In genomic region chr10:130193493-130194193, GRCh38 we compare ENCODE assay signal across 25 cellular contexts. TPM values are rescaled to one million over a fixed set of nuclear protein-coding genes. Genes with fewer than 3 reads are reported as not detected.
DNase-seq lines count a peak whose midpoint lies in the region; ATAC-seq, FAIRE-seq and TF ChIP-seq lines count a peak whose summit lies in the region.
"Had no signal": no experiment of that assay in that cellular context is flagged by ENCODE, and none has a peak within 500 bp of the region (broad histone marks: within the 10 kb centered on the region; RNA-seq: fewer than 3 reads in every experiment).

No MANE protein-coding gene starts in this region.

- no peaks in the 10 kb centered on the region for H3K36me3 Mint-ChIP-seq in T-helper 1 cell treated with Interleukin-12 subunit alpha and Interleukin-12 subunit beta and Interleukin-4 antibody, amounts not matched to agents 30 μg/mL and 1 μg/mL, for 36 hours (ENCODE audit: low read depth)
- no peaks in the 10 kb centered on the region for H3K36me3 Mint-ChIP-seq in neural crest cell (ENCODE audit: low read depth)

- no peak overlapping the region for H3K56ac ChIP-seq in H1 (replicated peaks; ENCODE audit: insufficient read length, low read depth, low read length)

- no peak overlapping the region for H3K4me3 ChIP-seq in H7 (ENCODE audit: insufficient read depth, low read depth, low read length)
- H3K4me3 ChIP-seq in H1 (ENCODE audit: extremely low read depth in 1 of 4, insufficient read depth in 2 of 4, low read depth in 3 of 4, low read length in 4 of 4) = no peak overlapping the region
- H3K4me3 ChIP-seq: BLaER1 treated with 17β-estradiol and CSF1 and Interleukin-3, amounts not matched to agents 10 nM and 100 nM; Peyer's patch; SJSA1 had no signal

- H2BK5ac ChIP-seq in H1 (ENCODE audit: low read depth, low read length) = no peak overlapping the region

- POLR2A ChIA-PET in H1 (lab: Charles Lee; ENCODE audit: partially characterized antibody) = no interaction called here

- no peak overlapping the region for H2AFZ ChIP-seq in H1 (ENCODE audit: low read length)

- peaks cover 11% of the 10 kb centered on the region for H3K27me3 Mint-ChIP-seq in T-helper 1 cell treated with Interleukin-12 subunit alpha and Interleukin-12 subunit beta and Interleukin-4 antibody, amounts not matched to agents 30 μg/mL and 1 μg/mL, for 36 hours (ENCODE audit: low read depth)
- H3K27me3 Mint-ChIP-seq in neural crest cell (ENCODE audit: low read depth) = no peaks in the 10 kb centered on the region

- no peak overlapping the region for H3K23ac ChIP-seq in H1 (ENCODE audit: insufficient read length)

- H2BK12ac ChIP-seq in H1 (ENCODE audit: low read depth, low read length) = no peak overlapping the region; the same call in 1 of the 2 replicates

- 0 out of 2 replicates have a peak overlapping the region, but pooled peaks have one; percentile 75 for H2AK5ac ChIP-seq in H1 (ENCODE audit: low read depth, low read length)

- H3K36me3 ChIP-seq in H7 (replicated peaks; ENCODE audit: control insufficient read depth, insufficient read depth, low read length) = no peaks in the 10 kb centered on the region
- H3K36me3 ChIP-seq in H1 (ENCODE audit: control insufficient read depth in 2 of 4, insufficient read depth in 4 of 4, low read length in 3 of 4) = no peaks in the 10 kb centered on the region; a peak in 1 of 8 replicates
- H3K36me3 ChIP-seq: Peyer's patch, SJSA1 had no signal

- CTCF ChIA-PET in H1 (lab: Charles Lee; ENCODE audit: partially characterized antibody) = no interaction called here

- H2BK15ac ChIP-seq in H1 (ENCODE audit: low read length) = peak overlapping the region; percentile 95; the same call in 1 of the 2 replicates

- H3K79me1 ChIP-seq in H1 (ENCODE audit: low read depth, low read length) = no peaks in the 10 kb centered on the region

- no peak overlapping the region for H3K9ac ChIP-seq in H1 (replicated peaks in 1 of 4; ENCODE audit: extremely low read depth in 1 of 4, low read depth in 3 of 4, low read length in 3 of 4)
- H3K9ac ChIP-seq: BLaER1 treated with 17β-estradiol and CSF1 and Interleukin-3, amounts not matched to agents 10 nM and 100 nM; KMS-11 had no signal

- no peak overlapping the region for H2BK120ac ChIP-seq in H1 (replicated peaks; ENCODE audit: low read depth, low read length)

- no peak for ATAC-seq in GM18505 (IDR thresholded peaks at IDR 0.05; ENCODE audit: unreplicated experiment)
- ATAC-seq: CD8-positive, alpha-beta T cell; HCT116 had no signal

- no peak overlapping the region for H2BK20ac ChIP-seq in H1 (ENCODE audit: low read length)

- H3K4me2 ChIP-seq in H1 (ENCODE audit: insufficient read depth in 1 of 2, low read depth in 2 of 2, low read length in 2 of 2) = no peak overlapping the region
- H3K4me2 ChIP-seq: BLaER1 treated with 17β-estradiol and CSF1 and Interleukin-3, amounts not matched to agents 10 nM and 100 nM; KMS-11 had no signal

- DNase-seq in T-helper 1 cell (no peak), H7 (peak; percentile 78), H1 (ENCODE audit: low read depth in 1 of 2, low spot score in 2 of 2) (no peak), neural crest cell (ENCODE audit: low read depth, low spot score) (no peak), NCI-H187 treated with DMSO at 0.1 percent for 48 hours (lab: John Stamatoyannopoulos, UW) (no peak), SKM-1 (lab: John Stamatoyannopoulos, UW; ENCODE audit: unreplicated experiment) (no peak)
- DNase-seq: ACHN; CD8-positive, alpha-beta T cell; NCI-H1092 treated with DMSO at 0.1 percent for 48 hours; NCI-H146; NCI-H2029 treated with DMSO at 0.1 percent for 48 hours; NCI-H2171; NCI-H345; NCI-H524; NCI-H774; NK-92 treated with Interleukin-12 subunit alpha and Interleukin-12 subunit beta, amount 100 ng/mL, for 24 hours; Peyer's patch had no signal

- peak overlapping the region; percentile 56 for H3K27ac Mint-ChIP-seq in T-helper 1 cell treated with Interleukin-12 subunit alpha and Interleukin-12 subunit beta and Interleukin-4 antibody, amounts not matched to agents 30 μg/mL and 1 μg/mL, for 36 hours
- H3K27ac Mint-ChIP-seq in neural crest cell (ENCODE audit: unreplicated experiment) = no peak overlapping the region
- H3K27ac Mint-ChIP-seq: CD8-positive, alpha-beta T cell had no signal

- H3K9me3 Mint-ChIP-seq in T-helper 1 cell treated with Interleukin-12 subunit alpha and Interleukin-12 subunit beta and Interleukin-4 antibody, amounts not matched to agents 30 μg/mL and 1 μg/mL, for 36 hours = no peaks in the 10 kb centered on the region
- no peaks in the 10 kb centered on the region for H3K9me3 Mint-ChIP-seq in neural crest cell
- H3K9me3 Mint-ChIP-seq: CD8-positive, alpha-beta T cell had no signal

- H3K23me2 ChIP-seq in H1 (ENCODE audit: low read depth, low read length) = peaks cover 5% of the 10 kb centered on the region; the same call in 1 of the 2 replicates

- H3K18ac ChIP-seq in H1 (ENCODE audit: extremely low read depth, low read length) = no peak overlapping the region

- no peak for TF ChIP-seq RAD21 in H1 (IDR thresholded peaks at IDR 0.05 in 1 of 2, conservative IDR thresholded peaks at IDR 0.05 in 1 of 2; ENCODE audit: low read depth in 2 of 2, low read length in 2 of 2)

- H4K20me1 ChIP-seq in H1 (replicated peaks in 1 of 2; ENCODE audit: control insufficient read depth in 1 of 2, insufficient read depth in 2 of 2, low read length in 2 of 2) = peaks cover 0 to 4% of the 10 kb centered on the region in 2 experiments

- H3K79me2 ChIP-seq in H1 (ENCODE audit: control insufficient read depth in 1 of 2, insufficient read depth in 2 of 2, low read length in 2 of 2) = no peaks in the 10 kb centered on the region

- TF ChIP-seq CTCF in H1 (IDR thresholded peaks at IDR 0.05; ENCODE audit: control extremely low read depth in 1 of 3, insufficient read depth in 1 of 3, low read depth in 1 of 3, low read length in 3 of 3) (no peak), neural crest cell (conservative IDR thresholded peaks at IDR 0.05) (no peak)

- no peak overlapping the region for H3K4me3 Mint-ChIP-seq in T-helper 1 cell treated with Interleukin-12 subunit alpha and Interleukin-12 subunit beta and Interleukin-4 antibody, amounts not matched to agents 30 μg/mL and 1 μg/mL, for 36 hours
- H3K4me3 Mint-ChIP-seq in neural crest cell = peak overlapping the region; percentile 64
- H3K4me3 Mint-ChIP-seq: CD8-positive, alpha-beta T cell had no signal

- H4K8ac ChIP-seq in H1 (ENCODE audit: extremely low read depth, insufficient read depth, low read length) = no peak overlapping the region; the same call in 1 of the 2 replicates

- peaks cover 0 to 4% (median 3%) of the 10 kb centered on the region in 4 experiments; a peak in 2 of 7 replicates for H3K4me1 ChIP-seq in H1 (replicated peaks in 1 of 4; ENCODE audit: control insufficient read depth in 3 of 4, insufficient read depth in 4 of 4, low read length in 3 of 4)

- H4K5ac ChIP-seq in H1 (ENCODE audit: insufficient read length, low read depth, low read length) = no peak overlapping the region

- TF ChIP-seq POLR2A in H1 (IDR thresholded peaks at IDR 0.05; ENCODE audit: control extremely low read depth in 1 of 2, low read depth in 2 of 2, low read length in 2 of 2) (no peak), GM18505 (IDR thresholded peaks at IDR 0.05; ENCODE audit: borderline replicate concordance, extremely low read depth, insufficient read depth, insufficient read length) (no peak)

- H4K91ac ChIP-seq in H1 (replicated peaks; ENCODE audit: insufficient read length, low read length) = no peak overlapping the region

- H3K27me3 ChIP-seq in H7 (ENCODE audit: control insufficient read depth, insufficient read depth, low read length) (no peaks in the 10 kb centered on the region; the same call in 1 of the 2 replicates), H1 (replicated peaks in 1 of 4; ENCODE audit: control insufficient read depth in 3 of 4, extremely low read depth in 1 of 4, insufficient read depth in 3 of 4, low read length in 3 of 4) (no peaks in the 10 kb centered on the region)
- H3K27me3 ChIP-seq: Peyer's patch, SJSA1 had no signal

- peaks cover 0 to 7% of the 10 kb centered on the region in 2 experiments; a peak in 1 of 4 replicates for H3K9me3 ChIP-seq in H1 (ENCODE audit: insufficient read depth in 2 of 2, low read depth in 1 of 2, low read length in 1 of 2)
- H3K9me3 ChIP-seq: BLaER1 treated with 17β-estradiol and CSF1 and Interleukin-3, amounts not matched to agents 10 nM and 100 nM; Peyer's patch had no signal

- no peak overlapping the region for H3K27ac ChIP-seq in H1 (ENCODE audit: low read depth, low read length)
- H3K27ac ChIP-seq: 22Rv1; BLaER1 treated with 17β-estradiol and CSF1 and Interleukin-3, amounts not matched to agents 10 nM and 100 nM; KMS-11; Peyer's patch; SJSA1 had no signal

- H3K14ac ChIP-seq in H1 (ENCODE audit: insufficient read length) = no peak overlapping the region

- no peak for TF ChIP-seq EP300 in H1 (IDR thresholded peaks at IDR 0.05; ENCODE audit: borderline replicate concordance in 1 of 2, low read depth in 2 of 2, low read length in 2 of 2)

- 86% methylated on average over 11 of the region's 16 CpGs; no CpG with 5 or more reads in 1 of the 2 experiments for WGBS in H1 (ENCODE audit: extremely low coverage in 1 of 2, insufficient coverage in 1 of 2, insufficient read length in 1 of 2, insufficient replicate concordance in 2 of 2, low coverage in 1 of 2, low lambda C conversion rate in 2 of 2, missing lambda C conversion rate in 1 of 2), 2 experiments

- H3K4me1 Mint-ChIP-seq in T-helper 1 cell treated with Interleukin-12 subunit alpha and Interleukin-12 subunit beta and Interleukin-4 antibody, amounts not matched to agents 30 μg/mL and 1 μg/mL, for 36 hours (ENCODE audit: low read depth) = peaks cover 3% of the 10 kb centered on the region
- H3K4me1 Mint-ChIP-seq in neural crest cell = peaks cover 15% of the 10 kb centered on the region

- no peak for FAIRE-seq in H1 (lab: Jason Lieb, UNC)
- FAIRE-seq: G401.6 had no signal

- no peak overlapping the region for H3K4ac ChIP-seq in H1 (replicated peaks; ENCODE audit: insufficient read length, low read depth, low read length)

TF ChIP-seq in H1, 55 proteins besides CTCF, POLR2A, EP300 and RAD21 (continues in another document):
- TF ChIP-seq BCL11A (IDR thresholded peaks at IDR 0.05; ENCODE audit: low read depth in 2 of 2, low read length in 2 of 2) = no peak
- no peak for TF ChIP-seq KDM4A (IDR thresholded peaks at IDR 0.05; ENCODE audit: low read depth, low read length, severe bottlenecking)
- no peak for TF ChIP-seq JUN (IDR thresholded peaks at IDR 0.05; ENCODE audit: low read depth, low read length)
- no peak for TF ChIP-seq ASH2L (IDR thresholded peaks at IDR 0.05; ENCODE audit: low read length)

RNA-seq across cellular contexts. Expression of gene GLRX3, which starts 57.5 kb away (rescaled TPM):
- total RNA-seq in H7 (2014; rRNA removed; shearing (Covaris generic)) = 151 and 161 TPM in 2 replicates
- 155 and 157 TPM in 2 replicates for total RNA-seq in H1 (2021; fragmentation: NEBNext Ultra II Directional; extraction: Animal tissue kit (Norgen Biotek cat#: 25700))
- 55.3 and 59.9 TPM in 2 replicates for polyA plus RNA-seq in H1 (2011; rRNA removed)
- 113 TPM for polyA plus RNA-seq in H1 (2011; cell fraction: cytosol; rRNA removed)
- polyA plus RNA-seq in H1 (2011; cell fraction: nucleus; rRNA removed) = 44.4 TPM
- 94.4 to 129 TPM (median 119 TPM) in 4 replicates for polyA plus RNA-seq in H1 (2012, experiment 1 of 2)
- 86.2 TPM for polyA plus RNA-seq in H1 (2012, experiment 2 of 2)
- 156 TPM for polyA plus RNA-seq in H1 (2013, experiment 1 of 2)
- polyA plus RNA-seq in H1 (2013, experiment 2 of 2) = 155 TPM
- polyA minus RNA-seq in H1 (2011; rRNA and poly(A)+ RNA removed) = 30.9 and 38.9 TPM in 2 replicates
- 26.2 TPM for polyA minus RNA-seq in H1 (2011; cell fraction: cytosol; rRNA and poly(A)+ RNA removed)
- polyA minus RNA-seq in H1 (2011; cell fraction: nucleus; rRNA and poly(A)+ RNA removed) = 22.6 TPM
- 121 and 124 TPM in 2 replicates for total RNA-seq in neural crest cell
